ENCODE assay signal across 7 cellular contexts in genomic region chr4:138413273-138413672, GRCh38.
"Had no signal": no experiment of that assay in that cellular context is flagged by ENCODE, and none has a peak within 500 bp of the region (broad histone marks: within the 10 kb centered on the region; RNA-seq: fewer than 3 reads in every experiment).

No MANE protein-coding gene starts in this region.

- H2AFZ ChIP-seq: GM23338 had no signal

- ATAC-seq: GM23338 had no signal

- DNase-seq: H9, HCEC 1CT, KBM-7 had no signal

- H3K4me2 ChIP-seq: GM23338 had no signal

- FAIRE-seq: H1, H54, HTR-8/SVneo had no signal

- H3K4me3 ChIP-seq: GM23338 had no signal
